ENCODE assay signal across 10 cellular contexts in the genomic region with DNA sequence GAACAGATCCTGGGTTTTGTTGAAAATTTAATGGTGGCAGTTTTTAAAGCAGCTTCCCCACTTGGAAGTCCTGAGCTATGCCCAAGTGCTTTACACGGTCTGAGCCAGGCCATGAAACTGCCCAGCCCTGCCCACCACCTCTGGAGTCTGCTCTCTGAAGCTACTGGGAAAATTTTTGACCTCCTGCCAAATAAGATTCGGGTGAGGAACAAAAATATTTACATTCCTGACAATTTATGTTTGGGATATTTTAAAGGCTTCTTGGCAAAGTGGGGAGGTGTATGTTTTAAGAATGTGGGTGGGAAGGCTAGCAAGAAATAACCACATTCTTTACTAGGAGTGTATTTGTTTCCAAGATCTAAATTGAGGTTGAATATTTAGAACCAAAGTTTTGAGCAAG. TPM values are rescaled to one million over a fixed set of nuclear protein-coding genes. Genes with fewer than 3 reads are reported as not detected.
A peak's percentile ranks its signal among the peaks of the same experiment; 100 is the strongest.
DNase-seq lines count a peak whose midpoint lies in the region; ATAC-seq and TF ChIP-seq lines count a peak whose summit lies in the region.
"Had no signal": no experiment of that assay in that cellular context is flagged by ENCODE, and none has a peak within 500 bp of the region (broad histone marks: within the 10 kb centered on the region; RNA-seq: fewer than 3 reads in every experiment).

No MANE protein-coding gene starts in this region.

- TF ChIP-seq POLR2A in upper lobe of left lung (IDR thresholded peaks at IDR 0.05), result no peak

- peak; percentile 80 for DNase-seq in HFFc6
- DNase-seq in amniotic epithelial cell (ENCODE audit: low read depth), result peak; percentile 78
- peak; percentile 76 for DNase-seq in kidney glomerular epithelial cell (lab: John Stamatoyannopoulos, UW)
- no peak for DNase-seq in upper lobe of left lung
- DNase-seq in inferior parietal cortex (ENCODE audit: extremely low spot score), result no peak
- no peak for DNase-seq in activated T-helper 2 cell treated with anti-CD3 and anti-CD28 coated beads, Interferon-gamma antibody, Interleukin-2, Interleukin-4, amounts not matched to agents 10 μg/mL and 5 μg/mL and 100 μg/mL, durations not matched to agents 14 hours and 24 hours and 36 hours (ENCODE audit: low spot score)
- DNase-seq: activated T-cell treated with anti-CD3 and anti-CD28 coated beads, Interleukin-2, amount 50 U/mL, for 4 hours; naive B cell had no signal

- peak overlapping the region; percentile 34 to 72 (median 47) for H3K27ac ChIP-seq in upper lobe of left lung

- peaks cover 0 to 11% (median 6%) of the 10 kb centered on the region in 4 donors for H3K36me3 ChIP-seq in upper lobe of left lung

- peaks cover 16 to 24% (median 19%) of the 10 kb centered on the region in 4 donors for H3K4me1 ChIP-seq in upper lobe of left lung

- ATAC-seq in upper lobe of left lung (ENCODE audit: low FRiP score in 2 of 2), result peak in 1 of 2 donors; percentile 70
- no peak for ATAC-seq in GM18511 (IDR thresholded peaks at IDR 0.05; ENCODE audit: unreplicated experiment)
- no peak for ATAC-seq in HG02973 (IDR thresholded peaks at IDR 0.05; ENCODE audit: unreplicated experiment)
- ATAC-seq: activated T-cell treated with anti-CD3 and anti-CD28 coated beads, Interleukin-2, amount 50 U/mL, for 4 hours had no signal

- H3K4me3 Mint-ChIP-seq in HFFc6, result peak overlapping the region; percentile 74
- H3K4me3 Mint-ChIP-seq in activated T-helper 2 cell treated with anti-CD3 and anti-CD28 coated beads, Interferon-gamma antibody, Interleukin-2, Interleukin-4, amounts not matched to agents 10 μg/mL and 5 μg/mL and 100 μg/mL, durations not matched to agents 14 hours and 24 hours and 36 hours (ENCODE audit: low read depth), result no peak overlapping the region
- H3K4me3 Mint-ChIP-seq: activated T-cell treated with anti-CD3 and anti-CD28 coated beads, Interleukin-2, amount 50 U/mL, for 4 hours had no signal

- no peaks in the 10 kb centered on the region for H3K27me3 ChIP-seq in upper lobe of left lung

- peaks cover 10% of the 10 kb centered on the region for H3K36me3 Mint-ChIP-seq in HFFc6 (ENCODE audit: low read depth)
- peaks cover 22% of the 10 kb centered on the region for H3K36me3 Mint-ChIP-seq in activated T-helper 2 cell treated with anti-CD3 and anti-CD28 coated beads, Interferon-gamma antibody, Interleukin-2, Interleukin-4, amounts not matched to agents 10 μg/mL and 5 μg/mL and 100 μg/mL, durations not matched to agents 14 hours and 24 hours and 36 hours (ENCODE audit: low read depth)

- no peak for TF ChIP-seq EP300 in upper lobe of left lung (IDR thresholded peaks at IDR 0.05)

- peak overlapping the region; percentile 76 for H3K27ac Mint-ChIP-seq in HFFc6
- H3K27ac Mint-ChIP-seq in activated T-helper 2 cell treated with anti-CD3 and anti-CD28 coated beads, Interferon-gamma antibody, Interleukin-2, Interleukin-4, amounts not matched to agents 10 μg/mL and 5 μg/mL and 100 μg/mL, durations not matched to agents 14 hours and 24 hours and 36 hours, result no peak overlapping the region

- no peak overlapping the region for H3K4me3 ChIP-seq in upper lobe of left lung

- whole genome bisulfite sequencing in upper lobe of left lung, 2 donors, result 21 to 41% methylated on average over 2 of the region's 2 CpGs

- intact Hi-C loops in activated T-helper 2 cell treated with anti-CD3 and anti-CD28 coated beads, Interferon-gamma antibody, Interleukin-2, Interleukin-4, amounts not matched to agents 10 μg/mL and 5 μg/mL and 100 μg/mL, durations not matched to agents 14 hours and 24 hours and 36 hours (cut with micrococcal nuclease), result no loop called here

- TF ChIP-seq CTCF in HFFc6 (IDR thresholded peaks at IDR 0.05), result no peak
- no peak for TF ChIP-seq CTCF in upper lobe of left lung (IDR thresholded peaks at IDR 0.05)

- H3K9me3 Mint-ChIP-seq in HFFc6, result no peaks in the 10 kb centered on the region
- H3K9me3 Mint-ChIP-seq in activated T-helper 2 cell treated with anti-CD3 and anti-CD28 coated beads, Interferon-gamma antibody, Interleukin-2, Interleukin-4, amounts not matched to agents 10 μg/mL and 5 μg/mL and 100 μg/mL, durations not matched to agents 14 hours and 24 hours and 36 hours, result no peaks in the 10 kb centered on the region
- H3K9me3 Mint-ChIP-seq: activated T-cell treated with anti-CD3 and anti-CD28 coated beads, Interleukin-2, amount 50 U/mL, for 4 hours had no signal

- H3K4me1 Mint-ChIP-seq in HFFc6 (ENCODE audit: low read depth), result peaks cover 28% of the 10 kb centered on the region
- peaks cover 5% of the 10 kb centered on the region for H3K4me1 Mint-ChIP-seq in activated T-helper 2 cell treated with anti-CD3 and anti-CD28 coated beads, Interferon-gamma antibody, Interleukin-2, Interleukin-4, amounts not matched to agents 10 μg/mL and 5 μg/mL and 100 μg/mL, durations not matched to agents 14 hours and 24 hours and 36 hours (ENCODE audit: low read depth)

- H3K9me3 ChIP-seq in upper lobe of left lung, result no peaks in the 10 kb centered on the region

- no peaks in the 10 kb centered on the region for H3K27me3 Mint-ChIP-seq in HFFc6 (ENCODE audit: insufficient read depth)
- H3K27me3 Mint-ChIP-seq in activated T-helper 2 cell treated with anti-CD3 and anti-CD28 coated beads, Interferon-gamma antibody, Interleukin-2, Interleukin-4, amounts not matched to agents 10 μg/mL and 5 μg/mL and 100 μg/mL, durations not matched to agents 14 hours and 24 hours and 36 hours (ENCODE audit: low read depth), result no peaks in the 10 kb centered on the region
- H3K27me3 Mint-ChIP-seq: naive B cell had no signal

RNA-seq across cellular contexts. Expression of gene HACD4, which starts 50.0 kb away (rescaled TPM):
- 1 to 10 TPM; 3.0 to 5.3 (median 3.8) TPM for total RNA-seq in HFFc6 (2021; fragmentation: NEBNext Ultra II Directional; extraction: Animal tissue kit (Norgen Biotek cat#: 25700))
- total RNA-seq in upper lobe of left lung, result 10 to 100 TPM in 2 of 6 donors, 1 to 10 TPM in 4; 2.7 to 17.7 (median 7.3) TPM
- total RNA-seq in activated T-helper 2 cell treated with anti-CD3 and anti-CD28 coated beads, Interferon-gamma antibody, Interleukin-2, Interleukin-4, amounts not matched to agents 10 μg/mL and 5 μg/mL and 100 μg/mL, durations not matched to agents 14 hours and 24 hours and 36 hours, result 2.2 and 2.4 TPM in 2 replicates

Comparison
In these comparisons a context has a peak if more than half of its experiments do, and no peak if none do; other contexts are left out.
1. DNase-seq: peak in HFFc6 (single experiment), amniotic epithelial cell (single experiment) and kidney glomerular epithelial cell (single experiment); none in upper lobe of left lung (0 of 2), inferior parietal cortex (single experiment) and activated T-helper 2 cell treated with anti-CD3 and anti-CD28 coated beads, Interferon-gamma antibody, Interleukin-2, Interleukin-4, amounts not matched to agents 10 μg/mL and 5 μg/mL and 100 μg/mL, durations not matched to agents 14 hours and 24 hours and 36 hours (single experiment).